ENCODE assay signal across 26 cellular contexts in genomic region chr5:178739452-178740180, GRCh38.
"Had no signal": no experiment of that assay in that cellular context is flagged by ENCODE, and none has a peak within 500 bp of the region (broad histone marks: within the 10 kb centered on the region; RNA-seq: fewer than 3 reads in every experiment).

No MANE protein-coding gene starts in this region.

- H3K36me3 ChIP-seq: brain microvascular endothelial cell, MG63, SJSA1 had no signal

- H3K4me2 ChIP-seq: SK-N-SH had no signal

- H3K9ac ChIP-seq: SK-N-SH had no signal

- H3K4me1 ChIP-seq: SJSA1 had no signal

- H3K4me3 ChIP-seq: MG63, SJSA1 had no signal

- H3K27ac ChIP-seq: brain microvascular endothelial cell, SJSA1 had no signal

- H3K9me3 ChIP-seq: SK-N-SH had no signal

- ATAC-seq: activated naive CD8-positive, alpha-beta T cell treated with anti-CD3 and anti-CD28 coated beads, Interleukin-2, amount 50 U/mL, for 24 hours; activated T-cell treated with anti-CD3 and anti-CD28 coated beads, Interleukin-2, amount 50 U/mL, for 4 hours; Panc1 had no signal

- DNase-seq: activated CD4-positive, alpha-beta memory T cell treated with anti-CD3 and anti-CD28 coated beads for 36 hours; activated CD4-positive, alpha-beta T cell treated with anti-CD3 and anti-CD28 coated beads for 4 hours; activated CD4-positive, alpha-beta T cell treated with anti-CD3 and anti-CD28 coated beads, Interleukin-2, amount 50 U/mL, for 1 hour; activated CD8-positive, alpha-beta memory T cell treated with anti-CD3 and anti-CD28 coated beads, Interleukin-2, amount 50 U/mL, for 4 hours; activated naive CD4-positive, alpha-beta T cell treated with anti-CD3 and anti-CD28 coated beads, Interleukin-2, amount 10 ng/mL, durations not matched to agents 7 days and 5 days; activated naive CD8-positive, alpha-beta T cell treated with anti-CD3 and anti-CD28 coated beads, Interleukin-2, amount 50 U/mL, for 24 hours; activated T-cell treated with anti-CD3 and anti-CD28 coated beads for 4 hours; activated T-cell treated with anti-CD3 and anti-CD28 coated beads, Interleukin-2, amount 50 U/mL, for 4 hours; amniotic stem cell; aorta; brain microvascular endothelial cell; Karpas-422; KBM-7; MG63; NCI-H1048; NCI-H1105 treated with DMSO at 0.1 percent for 48 hours; NCI-H1436; NCI-H1694; NCI-H1930; NCI-H2081 treated with DMSO at 0.1 percent for 48 hours; NCI-H345; NCI-H524 treated with DMSO at 0.1 percent for 48 hours; SHP77 treated with DMSO at 0.1 percent for 48 hours; SK-N-SH had no signal

- H3K27me3 ChIP-seq: brain microvascular endothelial cell, MG63, SJSA1 had no signal
